Comparison of ENCODE assay signal across 1 cellular context in the genomic region with DNA sequence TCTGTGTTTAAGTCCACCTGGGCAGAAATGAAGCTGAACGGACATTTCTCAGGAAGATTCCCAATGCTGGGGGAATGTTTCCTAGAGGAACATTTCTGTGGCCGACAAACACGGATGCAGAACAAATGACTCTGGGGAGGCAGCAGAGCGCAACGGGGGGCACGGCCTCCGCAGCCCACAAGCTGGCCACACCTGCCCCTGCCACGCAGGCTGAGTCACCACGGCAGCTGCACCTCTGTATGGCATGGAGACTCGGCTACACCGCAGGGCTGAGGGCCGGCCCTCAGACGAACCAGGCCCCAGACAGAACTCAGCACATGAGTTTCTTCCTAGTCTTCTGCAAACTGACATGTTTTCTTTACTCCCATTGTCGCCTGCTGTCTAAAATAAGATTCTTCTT.
TF ChIP-seq lines count a peak whose summit lies in the region.

No MANE protein-coding gene starts in this region.

TF ChIP-seq in GM12878, 131 proteins besides CTCF, POLR2A, EP300 and RAD21:
- TF ChIP-seq BRCA1 (IDR thresholded peaks at IDR 0.05; ENCODE audit: low read depth, low read length) (no peak), ESRRA (IDR thresholded peaks at IDR 0.05; ENCODE audit: low read length) (no peak), RAD51 (IDR thresholded peaks at IDR 0.05) (no peak), MLLT1 (IDR thresholded peaks at IDR 0.05) (no peak), KLF5 (IDR thresholded peaks at IDR 0.05; ENCODE audit: partially characterized antibody) (no peak), PBX3 (IDR thresholded peaks at IDR 0.05; ENCODE audit: insufficient replicate concordance, low read depth, low read length) (no peak), CUX1 (IDR thresholded peaks at IDR 0.05; ENCODE audit: insufficient replicate concordance, low read depth, low read length) (no peak), RCOR1 (conservative IDR thresholded peaks at IDR 0.05; ENCODE audit: low read depth, low read length) (no peak), SREBF1 (IDR thresholded peaks at IDR 0.05; ENCODE audit: low read length) (no peak)
